ENCODE assay signal across 14 cellular contexts in genomic region chr12:82475211-82475610, GRCh38.
DNase-seq lines count a peak whose midpoint lies in the region; ATAC-seq, FAIRE-seq and TF ChIP-seq lines count a peak whose summit lies in the region.
"Had no signal": no experiment of that assay in that cellular context is flagged by ENCODE, and none has a peak within 500 bp of the region (broad histone marks: within the 10 kb centered on the region; RNA-seq: fewer than 3 reads in every experiment).

No MANE protein-coding gene starts in this region.

- peak overlapping the region; percentile 40 for H2AFZ ChIP-seq in osteoblast (ENCODE audit: low read length)

- H3K27me3 ChIP-seq in RWPE2 (ENCODE audit: insufficient read depth, poor library complexity, severe bottlenecking) (no peaks in the 10 kb centered on the region), osteoblast (ENCODE audit: insufficient read depth, low read length) (no peaks in the 10 kb centered on the region), transverse colon (no peaks in the 10 kb centered on the region)

- ATAC-seq in RWPE2 (ENCODE audit: low read depth) = no peak
- ATAC-seq: HCT116 had no signal

- in situ Hi-C loops in transverse colon (cut with MboI; ENCODE audit: low pct_ligation_motif_present in 1 of 4, low pct_unique_long_range_greater_than_20kb in 1 of 4, low sequenced_read_pairs in 3 of 4) = no loop called here

- H3K36me3 ChIP-seq in RWPE2 (ENCODE audit: low read depth) (no peaks in the 10 kb centered on the region), osteoblast (ENCODE audit: insufficient read depth, low read length) (no peaks in the 10 kb centered on the region), transverse colon (no peaks in the 10 kb centered on the region)

- intact Hi-C loops in transverse colon (cut with DNase I; ENCODE audit: low total_unique reads) = no loop called here
- intact Hi-C loops in MCF 10A (cut with micrococcal nuclease) = no loop called here
- intact Hi-C loops in activated T-helper 1 cell treated with anti-CD3 and anti-CD28 coated beads, Interleukin-12 subunit alpha, Interleukin-12 subunit beta, Interleukin-2, Interleukin-4 antibody, amounts not matched to agents 30 ng/mL and 10 ng/mL and 1 ng/mL, durations not matched to agents 14 hours and 24 hours and 36 hours (cut with micrococcal nuclease) = no loop called here

- FAIRE-seq in GM18507 (lab: Jason Lieb, UNC) = peak; percentile 35
- FAIRE-seq: GM12891 had no signal

- H3K4me2 ChIP-seq in osteoblast (ENCODE audit: insufficient read depth, low read length) = no peak overlapping the region

- 98 to 100% methylated on average over 1 of the region's 1 CpG for WGBS in transverse colon (ENCODE audit: low coverage in 1 of 2), 2 donors

- no peaks in the 10 kb centered on the region for H3K79me2 ChIP-seq in osteoblast (ENCODE audit: insufficient read depth, low read length)

- no peak for TF ChIP-seq POLR2A in transverse colon (IDR thresholded peaks at IDR 0.05)

- CTCF ChIA-PET in MCF 10A (lab: Yijun Ruan, JAX) = no interaction called here
- CTCF ChIA-PET in activated naive CD4-positive, alpha-beta T cell treated with anti-CD3 and anti-CD28 coated beads, Interleukin-2, amount 10 ng/mL, durations not matched to agents 7 days and 5 days (lab: Charles Lee) = no interaction called here

- no TSS peak for BruUV-seq in MCF 10A (replicated peaks; lab: Mats Ljungman, UMichigan)

- H3K4me3 ChIP-seq in RWPE2 (ENCODE audit: severe bottlenecking) = no peak overlapping the region
- no peak overlapping the region for H3K4me3 ChIP-seq in osteoblast (ENCODE audit: insufficient read depth, low read length)
- H3K4me3 ChIP-seq in transverse colon = no peak overlapping the region

- POLR2A ChIA-PET in MCF 10A (lab: Yijun Ruan, JAX) = no interaction called here

- H3K4me1 Mint-ChIP-seq in chondrocyte (ENCODE audit: low read depth) (peaks cover 13% of the 10 kb centered on the region), MCF 10A (ENCODE audit: insufficient read depth, unreplicated experiment) (peaks cover 12% of the 10 kb centered on the region)
- no peaks in the 10 kb centered on the region for H3K4me1 Mint-ChIP-seq in activated T-helper 1 cell treated with anti-CD3 and anti-CD28 coated beads, Interleukin-12 subunit alpha, Interleukin-12 subunit beta, Interleukin-2, Interleukin-4 antibody, amounts not matched to agents 30 ng/mL and 10 ng/mL and 1 ng/mL, durations not matched to agents 14 hours and 24 hours and 36 hours (ENCODE audit: low read depth)
- no peaks in the 10 kb centered on the region for H3K4me1 Mint-ChIP-seq in activated naive CD4-positive, alpha-beta T cell treated with anti-CD3 and anti-CD28 coated beads, Interleukin-2, amount 10 ng/mL, durations not matched to agents 7 days and 5 days
- H3K4me1 Mint-ChIP-seq: CD4-positive, alpha-beta memory T cell had no signal

- no peak for TF ChIP-seq EP300 in transverse colon (IDR thresholded peaks at IDR 0.05; ENCODE audit: low read depth)

- no peaks in the 10 kb centered on the region for H4K20me1 ChIP-seq in osteoblast (ENCODE audit: insufficient read depth, low read length)

- no peak for TF ChIP-seq CTCF in RWPE2 (IDR thresholded peaks at IDR 0.05; ENCODE audit: poor library complexity, severe bottlenecking)
- TF ChIP-seq CTCF in chondrocyte (IDR thresholded peaks at IDR 0.05) = no peak
- TF ChIP-seq CTCF in osteoblast (IDR thresholded peaks at IDR 0.05; ENCODE audit: extremely low read depth, low read depth, low read length) = no peak
- no peak for TF ChIP-seq CTCF in transverse colon (IDR thresholded peaks at IDR 0.05)
- TF ChIP-seq CTCF in MCF 10A (IDR thresholded peaks at IDR 0.05; ENCODE audit: unreplicated experiment) = no peak

- H3K27ac Mint-ChIP-seq in chondrocyte (ENCODE audit: unreplicated experiment) (peak overlapping the region; percentile 19), MCF 10A (ENCODE audit: low read depth, unreplicated experiment) (no peak overlapping the region)
- no peak overlapping the region for H3K27ac Mint-ChIP-seq in activated T-helper 1 cell treated with anti-CD3 and anti-CD28 coated beads, Interleukin-12 subunit alpha, Interleukin-12 subunit beta, Interleukin-2, Interleukin-4 antibody, amounts not matched to agents 30 ng/mL and 10 ng/mL and 1 ng/mL, durations not matched to agents 14 hours and 24 hours and 36 hours
- H3K27ac Mint-ChIP-seq in activated naive CD4-positive, alpha-beta T cell treated with anti-CD3 and anti-CD28 coated beads, Interleukin-2, amount 10 ng/mL, durations not matched to agents 7 days and 5 days = no peak overlapping the region
- H3K27ac Mint-ChIP-seq: B cell; CD4-positive, alpha-beta memory T cell had no signal

- H3K4me3 Mint-ChIP-seq in chondrocyte (ENCODE audit: unreplicated experiment) (no peak overlapping the region), MCF 10A (ENCODE audit: unreplicated experiment) (no peak overlapping the region)
- no peak overlapping the region for H3K4me3 Mint-ChIP-seq in activated T-helper 1 cell treated with anti-CD3 and anti-CD28 coated beads, Interleukin-12 subunit alpha, Interleukin-12 subunit beta, Interleukin-2, Interleukin-4 antibody, amounts not matched to agents 30 ng/mL and 10 ng/mL and 1 ng/mL, durations not matched to agents 14 hours and 24 hours and 36 hours
- H3K4me3 Mint-ChIP-seq in activated naive CD4-positive, alpha-beta T cell treated with anti-CD3 and anti-CD28 coated beads, Interleukin-2, amount 10 ng/mL, durations not matched to agents 7 days and 5 days = no peak overlapping the region
- H3K4me3 Mint-ChIP-seq: B cell; CD4-positive, alpha-beta memory T cell had no signal

- no peak for DNase-seq in GM18507 (ENCODE audit: extremely low spot score, insufficient read length, low read depth)
- no peak for DNase-seq in RWPE2 (ENCODE audit: low spot score)
- DNase-seq in chondrocyte (ENCODE audit: low spot score) = no peak
- DNase-seq in osteoblast (ENCODE audit: insufficient read length, low spot score, missing footprints) = no peak
- DNase-seq in transverse colon = no peak
- no peak for DNase-seq in MCF 10A (ENCODE audit: unreplicated experiment)
- no peak for DNase-seq in activated T-helper 1 cell treated with anti-CD3 and anti-CD28 coated beads, Interleukin-12 subunit alpha, Interleukin-12 subunit beta, Interleukin-2, Interleukin-4 antibody, amounts not matched to agents 30 ng/mL and 10 ng/mL and 1 ng/mL, durations not matched to agents 14 hours and 24 hours and 36 hours (ENCODE audit: low spot score)
- no peak for DNase-seq in activated naive CD4-positive, alpha-beta T cell treated with anti-CD3 and anti-CD28 coated beads, Interleukin-2, amount 10 ng/mL, durations not matched to agents 7 days and 5 days
- DNase-seq: C1 segment of cervical spinal cord; CD4-positive, alpha-beta memory T cell; DMS79 had no signal

- H3K27me3 Mint-ChIP-seq in chondrocyte (ENCODE audit: low read depth) = no peaks in the 10 kb centered on the region
- no peaks in the 10 kb centered on the region for H3K27me3 Mint-ChIP-seq in MCF 10A (ENCODE audit: insufficient read depth, unreplicated experiment)
- no peaks in the 10 kb centered on the region for H3K27me3 Mint-ChIP-seq in activated T-helper 1 cell treated with anti-CD3 and anti-CD28 coated beads, Interleukin-12 subunit alpha, Interleukin-12 subunit beta, Interleukin-2, Interleukin-4 antibody, amounts not matched to agents 30 ng/mL and 10 ng/mL and 1 ng/mL, durations not matched to agents 14 hours and 24 hours and 36 hours (ENCODE audit: insufficient read depth)
- H3K27me3 Mint-ChIP-seq in activated naive CD4-positive, alpha-beta T cell treated with anti-CD3 and anti-CD28 coated beads, Interleukin-2, amount 10 ng/mL, durations not matched to agents 7 days and 5 days = no peaks in the 10 kb centered on the region
- H3K27me3 Mint-ChIP-seq: B cell; CD4-positive, alpha-beta memory T cell had no signal

- H3K36me3 Mint-ChIP-seq in chondrocyte (ENCODE audit: low read depth) = peaks cover 2% of the 10 kb centered on the region
- H3K36me3 Mint-ChIP-seq in MCF 10A (ENCODE audit: insufficient read depth, unreplicated experiment) = no peaks in the 10 kb centered on the region
- no peaks in the 10 kb centered on the region for H3K36me3 Mint-ChIP-seq in activated T-helper 1 cell treated with anti-CD3 and anti-CD28 coated beads, Interleukin-12 subunit alpha, Interleukin-12 subunit beta, Interleukin-2, Interleukin-4 antibody, amounts not matched to agents 30 ng/mL and 10 ng/mL and 1 ng/mL, durations not matched to agents 14 hours and 24 hours and 36 hours (ENCODE audit: low read depth)
- peaks cover 6% of the 10 kb centered on the region for H3K36me3 Mint-ChIP-seq in activated naive CD4-positive, alpha-beta T cell treated with anti-CD3 and anti-CD28 coated beads, Interleukin-2, amount 10 ng/mL, durations not matched to agents 7 days and 5 days

- H3K9me3 ChIP-seq in RWPE2 (ENCODE audit: severe bottlenecking) = no peaks in the 10 kb centered on the region
- no peaks in the 10 kb centered on the region for H3K9me3 ChIP-seq in osteoblast (ENCODE audit: low read depth, low read length)
- H3K9me3 ChIP-seq in transverse colon = no peaks in the 10 kb centered on the region

- peaks cover 21% of the 10 kb centered on the region for H3K4me1 ChIP-seq in RWPE2 (ENCODE audit: insufficient read depth, poor library complexity, severe bottlenecking)
- H3K4me1 ChIP-seq in osteoblast (ENCODE audit: insufficient read depth, low read length) = no peaks in the 10 kb centered on the region
- H3K4me1 ChIP-seq in transverse colon = no peaks in the 10 kb centered on the region

- H3K27ac ChIP-seq in RWPE2 (ENCODE audit: poor library complexity, severe bottlenecking) = peak overlapping the region; percentile 45
- no peak overlapping the region for H3K27ac ChIP-seq in osteoblast (ENCODE audit: low read depth, low read length)
- H3K27ac ChIP-seq in transverse colon = no peak overlapping the region

- H3K9me3 Mint-ChIP-seq in chondrocyte (ENCODE audit: low read depth) (peaks cover 8% of the 10 kb centered on the region), MCF 10A (ENCODE audit: unreplicated experiment) (peaks cover 6% of the 10 kb centered on the region)
- peaks cover 4% of the 10 kb centered on the region for H3K9me3 Mint-ChIP-seq in activated T-helper 1 cell treated with anti-CD3 and anti-CD28 coated beads, Interleukin-12 subunit alpha, Interleukin-12 subunit beta, Interleukin-2, Interleukin-4 antibody, amounts not matched to agents 30 ng/mL and 10 ng/mL and 1 ng/mL, durations not matched to agents 14 hours and 24 hours and 36 hours
- H3K9me3 Mint-ChIP-seq in activated naive CD4-positive, alpha-beta T cell treated with anti-CD3 and anti-CD28 coated beads, Interleukin-2, amount 10 ng/mL, durations not matched to agents 7 days and 5 days = peaks cover 5% of the 10 kb centered on the region
